Comparison of ENCODE assay signal across 20 cellular contexts in the genomic region with DNA sequence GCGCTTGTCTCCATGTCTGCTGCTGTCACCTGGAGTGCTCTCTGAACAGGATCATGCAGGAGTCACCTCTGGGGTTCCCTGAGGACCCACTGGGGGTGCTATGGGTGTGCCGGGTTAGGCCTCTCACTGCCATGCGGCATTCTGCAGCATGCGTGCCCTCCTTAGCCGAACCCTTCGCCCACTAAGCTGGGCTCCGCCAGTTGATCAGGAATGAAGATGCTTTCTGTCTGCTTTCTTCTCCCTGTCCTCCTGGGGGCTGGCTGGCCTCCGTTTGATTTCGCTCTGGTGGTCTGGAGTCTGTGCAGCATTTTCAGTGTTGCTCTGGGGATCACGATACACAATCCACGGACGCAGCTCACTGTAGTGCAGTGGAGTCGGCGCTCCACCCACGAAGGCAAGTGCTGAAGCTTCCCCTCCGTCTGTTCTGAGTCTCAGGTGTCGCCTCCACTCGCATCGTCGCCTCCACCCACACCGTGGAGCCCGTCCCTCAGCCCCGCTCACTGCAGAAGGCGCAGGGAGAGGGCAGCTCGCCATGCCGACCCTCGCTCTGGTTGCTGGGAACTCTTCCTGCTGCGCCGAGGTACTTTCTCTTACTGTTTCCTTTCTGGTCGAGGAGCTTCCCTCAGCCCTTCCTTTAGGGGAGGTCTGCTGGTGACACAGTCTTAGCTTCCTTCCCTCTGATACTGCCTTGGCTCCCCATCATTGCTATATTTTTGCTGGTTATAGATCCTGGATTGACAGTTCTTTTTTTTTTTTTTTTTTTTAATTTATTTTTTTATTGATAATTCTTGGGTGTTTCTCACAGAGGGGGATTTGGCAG. TPM values are rescaled to one million over a fixed set of nuclear protein-coding genes. Genes with fewer than 3 reads are reported as not detected.
DNase-seq lines count a peak whose midpoint lies in the region; ATAC-seq, FAIRE-seq and TF ChIP-seq lines count a peak whose summit lies in the region.
"Had no signal": no experiment of that assay in that cellular context is flagged by ENCODE, and none has a peak within 500 bp of the region (broad histone marks: within the 10 kb centered on the region; RNA-seq: fewer than 3 reads in every experiment).

No MANE protein-coding gene starts in this region.

- H3K79me2 ChIP-seq in K562 (ENCODE audit: control insufficient read depth, insufficient read depth, low read length) (no peaks in the 10 kb centered on the region; the same call in 2 of the 3 replicates), HepG2 (ENCODE audit: insufficient read depth, low read length) (no peaks in the 10 kb centered on the region), hepatocyte (no peaks in the 10 kb centered on the region)

- H3K4me3 ChIP-seq in HUES48 (ENCODE audit: low read depth, low read length): no peak overlapping the region
- H3K4me3 ChIP-seq in K562: no peak overlapping the region
- H3K4me3 ChIP-seq in HepG2 (replicated peaks in 1 of 3; ENCODE audit: insufficient read depth in 1 of 3, low read depth in 2 of 3, low read length in 3 of 3): no peak overlapping the region
- H3K4me3 ChIP-seq in hepatocyte: no peak overlapping the region
- H3K4me3 ChIP-seq: HAP-1 had no signal

- no peak for TF ChIP-seq EP300 in K562 (IDR thresholded peaks at IDR 0.05; ENCODE audit: low read length)
- no peak for TF ChIP-seq EP300 in HepG2 (IDR thresholded peaks at IDR 0.05; ENCODE audit: low read depth in 2 of 2, low read length in 2 of 2)
- no peak for TF ChIP-seq EP300 in HepG2 (CRISPR knock-in tag; IDR thresholded peaks at IDR 0.05; ENCODE audit: borderline replicate concordance)

- H2AFZ ChIP-seq in K562 (ENCODE audit: low read depth, low read length): no peak overlapping the region
- no peak overlapping the region for H2AFZ ChIP-seq in HepG2 (ENCODE audit: low read length)
- no peak overlapping the region for H2AFZ ChIP-seq in hepatocyte

- H3K27ac ChIP-seq in HUES48 (ENCODE audit: low read depth, low read length) (peak overlapping the region; percentile 3), K562 (ENCODE audit: extremely low read depth, low read depth, low read length) (no peak overlapping the region), HepG2 (ENCODE audit: extremely low read length, insufficient read depth, low read length) (peak overlapping the region; percentile 59), hepatocyte (no peak overlapping the region)
- H3K27ac ChIP-seq: KMS-11 had no signal

- WGBS in K562 (ENCODE audit: insufficient coverage, low coverage, missing lambda C conversion rate): 96% methylated on average over 27 of the region's 30 CpGs
- whole genome bisulfite sequencing in HepG2 (ENCODE audit: low lambda C conversion rate): 96% methylated on average over 29 of the region's 30 CpGs
- 95% methylated on average over 30 of the region's 30 CpGs for whole genome bisulfite sequencing in hepatocyte (ENCODE audit: low lambda C conversion rate, missing lambda C conversion rate)

- TF ChIP-seq RAD21 in K562 (CRISPR knock-in tag; conservative IDR thresholded peaks at IDR 0.05 in 1 of 2, IDR thresholded peaks at IDR 0.05 in 1 of 2): no peak
- TF ChIP-seq RAD21 in HepG2 (CRISPR knock-in tag; IDR thresholded peaks at IDR 0.05): no peak

- in situ Hi-C loops in K562 (cut with MboI) (no loop called here), HepG2 (cut with HindIII; ENCODE audit: extremely low pct_ligation_motif_present, low pct_unique_long_range_greater_than_20kb) (no loop called here)

- DNase-seq in K562 (ENCODE audit: extremely low read depth in 1 of 4, low spot score in 3 of 4) (no peak), HepG2 (ENCODE audit: low spot score) (no peak), superior temporal gyrus (ENCODE audit: extremely low spot score) (peak; percentile 8), CD1c-positive myeloid dendritic cell (ENCODE audit: extremely low spot score) (no peak), hepatocyte (ENCODE audit: low spot score) (no peak)
- DNase-seq in activated CD4-positive, alpha-beta T cell treated with anti-CD3 and anti-CD28 coated beads, Interleukin-2, amount 50 U/mL, for 4 hours: no peak
- DNase-seq: ACHN, C1 segment of cervical spinal cord, DMS79, NCI-H1417 treated with DMSO at 0.1 percent for 48 hours, NCI-H187 treated with DMSO at 0.1 percent for 48 hours, NCI-H226, NCI-H524, NCI-H82, PC-3, RPMI8226, SHP77 treated with DMSO at 0.1 percent for 48 hours had no signal

- H3K9me3 ChIP-seq in HUES48 (ENCODE audit: control insufficient read depth, insufficient read depth, low read length): no peaks in the 10 kb centered on the region
- no peaks in the 10 kb centered on the region for H3K9me3 ChIP-seq in K562 (replicated peaks; ENCODE audit: control insufficient read depth, insufficient read depth, low read depth, low read length)
- H3K9me3 ChIP-seq in HepG2 (ENCODE audit: low read length): no peaks in the 10 kb centered on the region
- no peaks in the 10 kb centered on the region for H3K9me3 ChIP-seq in hepatocyte (ENCODE audit: low read depth)
- H3K9me3 ChIP-seq: HAP-1 had no signal

- H3K4me2 ChIP-seq in K562 (ENCODE audit: insufficient read depth, low read length) (no peak overlapping the region), HepG2 (ENCODE audit: low read depth, low read length) (no peak overlapping the region), hepatocyte (no peak overlapping the region)
- H3K4me2 ChIP-seq: KMS-11 had no signal

- POLR2A ChIA-PET in K562 (lab: Yijun Ruan, JAX): interaction anchor here (0.7 kb wide), 1 partner anchor 415 kb away, joined by 3 read pairs; no protein-coding TSS in a partner anchor
- POLR2A ChIA-PET in HepG2 (lab: Yijun Ruan, JAX): no interaction called here

- intact Hi-C loops in K562 (cut with micrococcal nuclease): no loop called here
- intact Hi-C loops in HepG2 (cut with micrococcal nuclease; ENCODE audit: unreplicated experiment): no loop called here

- H3K4me1 ChIP-seq in HUES48 (ENCODE audit: control insufficient read depth, insufficient read depth, low read length) (no peaks in the 10 kb centered on the region), K562 (replicated peaks in 1 of 2; ENCODE audit: control insufficient read depth in 2 of 2, insufficient read depth in 2 of 2, low read length in 2 of 2) (no peaks in the 10 kb centered on the region; a peak in 3 of 5 replicates), HepG2 (ENCODE audit: insufficient read depth, low read length) (peaks cover 36% of the 10 kb centered on the region), hepatocyte (ENCODE audit: insufficient read depth) (no peaks in the 10 kb centered on the region)
- H3K4me1 ChIP-seq: HAP-1 had no signal

- H3K27me3 ChIP-seq in HUES48 (ENCODE audit: control insufficient read depth, insufficient read depth, low read length): no peaks in the 10 kb centered on the region
- no peaks in the 10 kb centered on the region for H3K27me3 ChIP-seq in K562 (ENCODE audit: control insufficient read depth in 2 of 2, insufficient read depth in 2 of 2, low read length in 2 of 2)
- H3K27me3 ChIP-seq in HepG2 (ENCODE audit: control insufficient read depth in 1 of 2, insufficient read depth in 2 of 2, low read length in 2 of 2): no peaks in the 10 kb centered on the region
- no peaks in the 10 kb centered on the region for H3K27me3 ChIP-seq in hepatocyte

- H3K9ac ChIP-seq in HUES48 (ENCODE audit: low read depth, low read length) (no peak overlapping the region), K562 (ENCODE audit: insufficient read depth in 1 of 2, low read depth in 2 of 2, low read length in 2 of 2) (peak overlapping the region in 1 of 2 experiments; percentile 6; a peak in 1 of 4 replicates), HepG2 (ENCODE audit: insufficient read depth, low read depth, low read length) (no peak overlapping the region)
- H3K9ac ChIP-seq: KMS-11 had no signal

- BruUV-seq in K562 (replicated peaks; lab: Mats Ljungman, UMichigan): no TSS peak
- BruUV-seq in HepG2 (replicated peaks; lab: Mats Ljungman, UMichigan): no TSS peak

- CTCF ChIA-PET in K562 (lab: Yijun Ruan, JAX; ENCODE audit: low intra/inter-chr PET ratio): interaction anchor here (1.6 kb wide), 1 partner anchor 72 kb away, joined by 8 read pairs; no protein-coding TSS in a partner anchor
- CTCF ChIA-PET in HepG2 (lab: Yijun Ruan, JAX; ENCODE audit: low intra/inter-chr PET ratio, low total read pairs): no interaction called here

- TF ChIP-seq CTCF in K562 (IDR thresholded peaks at IDR 0.05 in 2 of 3, conservative IDR thresholded peaks at IDR 0.05 in 1 of 3; ENCODE audit: insufficient read depth in 2 of 3, low read depth in 1 of 3, low read length in 3 of 3) (no peak), HepG2 (CRISPR knock-in tag; IDR thresholded peaks at IDR 0.05) (no peak), hepatocyte (IDR thresholded peaks at IDR 0.05; ENCODE audit: poor library complexity) (no peak)

- FAIRE-seq in K562 (lab: Jason Lieb, UNC) (no peak), HepG2 (lab: Jason Lieb, UNC) (no peak)

- no peaks in the 10 kb centered on the region for H3K9me1 ChIP-seq in K562 (ENCODE audit: control insufficient read depth, insufficient read depth, low read length)

- H3K36me3 ChIP-seq in HUES48 (ENCODE audit: control insufficient read depth, insufficient read depth, low read length) (peaks cover 58% of the 10 kb centered on the region), K562 (ENCODE audit: control insufficient read depth, insufficient read depth, low read length) (peaks cover 77% of the 10 kb centered on the region; the same call in 2 of the 3 replicates), HepG2 (replicated peaks in 1 of 2; ENCODE audit: control insufficient read depth in 1 of 2, insufficient read depth in 2 of 2, low read length in 2 of 2) (peaks cover 23 to 37% of the 10 kb centered on the region in 2 experiments; a peak in 4 of 5 replicates), hepatocyte (replicated peaks; ENCODE audit: insufficient read depth, low read depth) (no peaks in the 10 kb centered on the region)

- peaks cover 4% of the 10 kb centered on the region; the same call in 1 of the 2 replicates for H4K20me1 ChIP-seq in K562 (replicated peaks; ENCODE audit: control insufficient read depth, insufficient read depth, low read length)
- no peaks in the 10 kb centered on the region for H4K20me1 ChIP-seq in HepG2 (ENCODE audit: insufficient read depth, low read length)
- no peaks in the 10 kb centered on the region for H4K20me1 ChIP-seq in hepatocyte (ENCODE audit: insufficient read depth, poor library complexity, severe bottlenecking)

- TF ChIP-seq POLR2A in K562 (conservative IDR thresholded peaks at IDR 0.05) (no peak), HepG2 (IDR thresholded peaks at IDR 0.05; ENCODE audit: insufficient read depth in 1 of 2, low read depth in 2 of 2, low read length in 2 of 2) (no peak)

- no peaks in the 10 kb centered on the region for H3K9me2 ChIP-seq in hepatocyte (replicated peaks; ENCODE audit: insufficient read depth)

- ATAC-seq in K562 (no peak), HepG2 (peak; percentile 17)
- ATAC-seq: PC-3 had no signal

RNA-seq across cellular contexts. Expression of gene LETM1, which starts 29.2 kb away (rescaled TPM):
- 127 and 320 TPM in 2 replicates for total RNA-seq in K562 (2011; cell fraction: chromatin; rRNA removed; ENCODE audit: low replicate concordance)
- 226 and 230 TPM in 2 replicates for total RNA-seq in K562 (2011; cell fraction: nucleolus; rRNA removed)
- 127 and 144 TPM in 2 replicates for total RNA-seq in K562 (2011; cell fraction: nucleoplasm; rRNA removed)
- total RNA-seq in K562 (2014; rRNA removed): 99.1 and 118 TPM in 2 replicates
- 26.9 and 33.1 TPM in 2 replicates for total RNA-seq in K562 (2014; rRNA removed; fragmentation: Illumina TruSeq; extraction: Trizol)
- 48.3 and 49.6 TPM in 2 replicates for total RNA-seq in K562 (2015; rRNA removed; fragmentation: Illumina TruSeq; extraction: Trizol)
- 105 and 109 TPM in 2 replicates for total RNA-seq in K562 (2021)
- polyA plus RNA-seq in K562 (2011; rRNA removed): 28.3 and 38.6 TPM in 2 replicates
- polyA plus RNA-seq in K562 (2011; cell fraction: cytosol; rRNA removed): 25.3 and 48.8 TPM in 2 replicates
- 122 and 226 TPM in 2 replicates for polyA plus RNA-seq in K562 (2011; cell fraction: nucleus; rRNA removed)
- polyA plus RNA-seq in K562 (2012): 34.0 and 53.2 TPM in 2 replicates
- polyA plus RNA-seq in K562 (2014; fragmentation: Illumina TruSeq; extraction: Trizol): 35.0 and 44.2 TPM in 2 replicates
- polyA plus RNA-seq in K562 (2014; fragmentation: Nextera tagmentation; extraction: Ambion mirVana): 1 to 10 TPM; 3.9 to 5.6 TPM
- polyA plus RNA-seq in K562 (2014; rRNA removed): 67.7 and 72.0 TPM in 2 replicates
- polyA minus RNA-seq in K562 (2011; rRNA and poly(A)+ RNA removed): 43.8 and 47.1 TPM in 2 replicates
- 67.2 and 76.8 TPM in 2 replicates for polyA minus RNA-seq in K562 (2011; cell fraction: cytosol; rRNA and poly(A)+ RNA removed)
- 76.1 and 82.1 TPM in 2 replicates for polyA minus RNA-seq in K562 (2011; cell fraction: nucleus; rRNA and poly(A)+ RNA removed)
- 29.4 and 41.6 TPM in 2 replicates for total RNA-seq in HepG2 (2016; rRNA removed; fragmentation: Illumina TruSeq; extraction: Trizol)
- total RNA-seq in HepG2 (2016; cell fraction: cytosol; rRNA removed; fragmentation: Illumina TruSeq; extraction: Trizol; ENCODE audit: low read depth): 5.3 and 7.1 TPM in 2 replicates
- 25.4 and 43.2 TPM in 2 replicates for total RNA-seq in HepG2 (2016; cell fraction: insoluble cytoplasmic fraction; rRNA removed; fragmentation: Illumina TruSeq; extraction: Trizol)
- 10.6 and 10.8 TPM in 2 replicates for total RNA-seq in HepG2 (2016; cell fraction: membrane; rRNA removed; fragmentation: Illumina TruSeq; extraction: Trizol)
- total RNA-seq in HepG2 (2016; cell fraction: nucleus; rRNA removed; fragmentation: Illumina TruSeq; extraction: Trizol): 39.8 and 46.4 TPM in 2 replicates
- 9.7 and 14.7 TPM in 2 replicates for polyA plus RNA-seq in HepG2 (2011; rRNA removed)
- polyA plus RNA-seq in HepG2 (2011; cell fraction: cytosol; rRNA removed): 6.3 and 8.5 TPM in 2 replicates
- polyA plus RNA-seq in HepG2 (2011; cell fraction: nucleus; rRNA removed): 56.2 and 61.1 TPM in 2 replicates
- 12.6 and 16.7 TPM in 2 replicates for polyA plus RNA-seq in HepG2 (2012)
- polyA plus RNA-seq in HepG2 (2016; cell fraction: cytosol; fragmentation: Illumina TruSeq; extraction: Trizol; ENCODE audit: low read depth): 1.6 and 2.1 TPM in 2 replicates
- 14.8 and 19.6 TPM in 2 replicates for polyA plus RNA-seq in HepG2 (2016; cell fraction: insoluble cytoplasmic fraction; fragmentation: Illumina TruSeq; extraction: Trizol; ENCODE audit: low read depth)
- polyA plus RNA-seq in HepG2 (2016; cell fraction: membrane; fragmentation: Illumina TruSeq; extraction: Trizol; ENCODE audit: low read depth): 3.7 and 4.3 TPM in 2 replicates
- polyA plus RNA-seq in HepG2 (2016; cell fraction: nucleus; fragmentation: Illumina TruSeq; extraction: Trizol; ENCODE audit: insufficient read depth, low read depth): 74.4 and 84.9 TPM in 2 replicates
- 41.3 and 51.6 TPM in 2 replicates for polyA minus RNA-seq in HepG2 (2011; rRNA and poly(A)+ RNA removed; ENCODE audit: low replicate concordance)
- 26.3 and 30.1 TPM in 2 replicates for polyA minus RNA-seq in HepG2 (2011; cell fraction: cytosol; rRNA and poly(A)+ RNA removed)
- 21.1 and 31.3 TPM in 2 replicates for polyA minus RNA-seq in HepG2 (2011; cell fraction: nucleus; rRNA and poly(A)+ RNA removed)
- total RNA-seq in hepatocyte: 39.1 and 46.0 TPM in 2 replicates
- 24.4 and 29.4 TPM in 2 replicates for polyA plus RNA-seq in hepatocyte

RNA-seq across cellular contexts. Expression of gene FGFR3, which starts 33.6 kb away (rescaled TPM):
- total RNA-seq in K562 (2011; cell fraction: chromatin; rRNA removed; ENCODE audit: low replicate concordance): 54.4 and 166 TPM in 2 replicates
- 200 and 208 TPM in 2 replicates for total RNA-seq in K562 (2011; cell fraction: nucleolus; rRNA removed)
- total RNA-seq in K562 (2011; cell fraction: nucleoplasm; rRNA removed): 76.8 and 80.7 TPM in 2 replicates
- 39.9 and 43.8 TPM in 2 replicates for total RNA-seq in K562 (2014; rRNA removed)
- total RNA-seq in K562 (2014; rRNA removed; fragmentation: Illumina TruSeq; extraction: Trizol): 6.3 and 6.5 TPM in 2 replicates
- total RNA-seq in K562 (2015; rRNA removed; fragmentation: Illumina TruSeq; extraction: Trizol): 12.7 and 14.1 TPM in 2 replicates
- total RNA-seq in K562 (2021): 47.8 and 60.4 TPM in 2 replicates
- 20.4 and 21.7 TPM in 2 replicates for polyA plus RNA-seq in K562 (2011; rRNA removed)
- polyA plus RNA-seq in K562 (2011; cell fraction: cytosol; rRNA removed): 18.7 and 54.2 TPM in 2 replicates
- polyA plus RNA-seq in K562 (2011; cell fraction: nucleus; rRNA removed): 176 and 334 TPM in 2 replicates
- 15.0 and 22.4 TPM in 2 replicates for polyA plus RNA-seq in K562 (2012)
- 8.4 and 22.9 TPM in 2 replicates for polyA plus RNA-seq in K562 (2014; fragmentation: Illumina TruSeq; extraction: Trizol)
- 1 to 10 TPM; 1.2 to 1.7 TPM for polyA plus RNA-seq in K562 (2014; fragmentation: Nextera tagmentation; extraction: Ambion mirVana)
- 48.9 and 51.5 TPM in 2 replicates for polyA plus RNA-seq in K562 (2014; rRNA removed)
- polyA minus RNA-seq in K562 (2011; rRNA and poly(A)+ RNA removed): 3.9 and 9.3 TPM in 2 replicates
- polyA minus RNA-seq in K562 (2011; cell fraction: cytosol; rRNA and poly(A)+ RNA removed): 30.2 and 37.6 TPM in 2 replicates
- polyA minus RNA-seq in K562 (2011; cell fraction: nucleus; rRNA and poly(A)+ RNA removed): 59.1 and 74.0 TPM in 2 replicates
- 40.2 and 103 TPM in 2 replicates for total RNA-seq in HepG2 (2016; rRNA removed; fragmentation: Illumina TruSeq; extraction: Trizol)
- total RNA-seq in HepG2 (2016; cell fraction: cytosol; rRNA removed; fragmentation: Illumina TruSeq; extraction: Trizol; ENCODE audit: low read depth): 18.3 and 22.4 TPM in 2 replicates
- 38.7 and 106 TPM in 2 replicates for total RNA-seq in HepG2 (2016; cell fraction: insoluble cytoplasmic fraction; rRNA removed; fragmentation: Illumina TruSeq; extraction: Trizol)
- total RNA-seq in HepG2 (2016; cell fraction: membrane; rRNA removed; fragmentation: Illumina TruSeq; extraction: Trizol): 39.4 and 45.4 TPM in 2 replicates
- 114 and 144 TPM in 2 replicates for total RNA-seq in HepG2 (2016; cell fraction: nucleus; rRNA removed; fragmentation: Illumina TruSeq; extraction: Trizol)
- polyA plus RNA-seq in HepG2 (2011; rRNA removed): 109 and 159 TPM in 2 replicates
- 87.8 and 132 TPM in 2 replicates for polyA plus RNA-seq in HepG2 (2011; cell fraction: cytosol; rRNA removed)
- 914 and 1,354 TPM in 2 replicates for polyA plus RNA-seq in HepG2 (2011; cell fraction: nucleus; rRNA removed)
- polyA plus RNA-seq in HepG2 (2012): 127 and 140 TPM in 2 replicates
- polyA plus RNA-seq in HepG2 (2016; cell fraction: cytosol; fragmentation: Illumina TruSeq; extraction: Trizol; ENCODE audit: low read depth): 6.7 and 7.6 TPM in 2 replicates
- polyA plus RNA-seq in HepG2 (2016; cell fraction: insoluble cytoplasmic fraction; fragmentation: Illumina TruSeq; extraction: Trizol; ENCODE audit: low read depth): 36.5 and 42.1 TPM in 2 replicates
- polyA plus RNA-seq in HepG2 (2016; cell fraction: membrane; fragmentation: Illumina TruSeq; extraction: Trizol; ENCODE audit: low read depth): 24.3 and 24.6 TPM in 2 replicates
- polyA plus RNA-seq in HepG2 (2016; cell fraction: nucleus; fragmentation: Illumina TruSeq; extraction: Trizol; ENCODE audit: insufficient read depth, low read depth): 393 and 407 TPM in 2 replicates
- 7.3 and 222 TPM in 2 replicates for polyA minus RNA-seq in HepG2 (2011; rRNA and poly(A)+ RNA removed; ENCODE audit: low replicate concordance)
- 97.8 and 100 TPM in 2 replicates for polyA minus RNA-seq in HepG2 (2011; cell fraction: cytosol; rRNA and poly(A)+ RNA removed)
- polyA minus RNA-seq in HepG2 (2011; cell fraction: nucleus; rRNA and poly(A)+ RNA removed): 130 and 153 TPM in 2 replicates
- 70.0 and 82.0 TPM in 2 replicates for total RNA-seq in hepatocyte
- 99.8 and 132 TPM in 2 replicates for polyA plus RNA-seq in hepatocyte

RNA-seq across cellular contexts. Expression of gene NSD2, which starts 44.5 kb away (rescaled TPM):
- 289 and 389 TPM in 2 replicates for total RNA-seq in K562 (2011; cell fraction: chromatin; rRNA removed; ENCODE audit: low replicate concordance)
- 139 and 156 TPM in 2 replicates for total RNA-seq in K562 (2011; cell fraction: nucleolus; rRNA removed)
- total RNA-seq in K562 (2011; cell fraction: nucleoplasm; rRNA removed): 199 and 236 TPM in 2 replicates
- total RNA-seq in K562 (2014; rRNA removed) (51.8 and 60.7 TPM in 2 replicates), K562 (2014; rRNA removed; fragmentation: Illumina TruSeq; extraction: Trizol) (76.3 and 81.4 TPM in 2 replicates), K562 (2015; rRNA removed; fragmentation: Illumina TruSeq; extraction: Trizol) (55.7 and 58.8 TPM in 2 replicates), K562 (2021) (112 and 126 TPM in 2 replicates), HepG2 (2016; rRNA removed; fragmentation: Illumina TruSeq; extraction: Trizol) (62.0 and 65.9 TPM in 2 replicates), hepatocyte (26.9 and 30.8 TPM in 2 replicates)
- polyA plus RNA-seq in K562 (2011; rRNA removed) (48.5 and 59.2 TPM in 2 replicates), K562 (2014; fragmentation: Illumina TruSeq; extraction: Trizol) (62.7 and 74.1 TPM in 2 replicates), K562 (2014; fragmentation: Nextera tagmentation; extraction: Ambion mirVana) (1 to 10 TPM; 6.4 to 9.7 TPM), K562 (2014; rRNA removed) (53.5 and 58.5 TPM in 2 replicates), HepG2 (2011; rRNA removed) (19.4 and 22.0 TPM in 2 replicates), hepatocyte (22.0 and 25.7 TPM in 2 replicates)
- polyA plus RNA-seq in K562 (2011; cell fraction: cytosol; rRNA removed): 29.9 and 35.2 TPM in 2 replicates
- polyA plus RNA-seq in K562 (2011; cell fraction: nucleus; rRNA removed): 134 and 155 TPM in 2 replicates
- polyA plus RNA-seq in K562 (2012): 52.3 and 53.7 TPM in 2 replicates
- 106 and 124 TPM in 2 replicates for polyA minus RNA-seq in K562 (2011; rRNA and poly(A)+ RNA removed)
- 58.0 and 70.8 TPM in 2 replicates for polyA minus RNA-seq in K562 (2011; cell fraction: cytosol; rRNA and poly(A)+ RNA removed)
- 57.1 and 96.7 TPM in 2 replicates for polyA minus RNA-seq in K562 (2011; cell fraction: nucleus; rRNA and poly(A)+ RNA removed)
- total RNA-seq in HepG2 (2016; cell fraction: cytosol; rRNA removed; fragmentation: Illumina TruSeq; extraction: Trizol; ENCODE audit: low read depth): 184 and 195 TPM in 2 replicates
- total RNA-seq in HepG2 (2016; cell fraction: insoluble cytoplasmic fraction; rRNA removed; fragmentation: Illumina TruSeq; extraction: Trizol): 53.2 and 63.6 TPM in 2 replicates
- total RNA-seq in HepG2 (2016; cell fraction: membrane; rRNA removed; fragmentation: Illumina TruSeq; extraction: Trizol): 147 and 176 TPM in 2 replicates
- total RNA-seq in HepG2 (2016; cell fraction: nucleus; rRNA removed; fragmentation: Illumina TruSeq; extraction: Trizol): 58.7 and 66.8 TPM in 2 replicates
- 11.1 and 12.8 TPM in 2 replicates for polyA plus RNA-seq in HepG2 (2011; cell fraction: cytosol; rRNA removed)
- 56.9 and 75.7 TPM in 2 replicates for polyA plus RNA-seq in HepG2 (2011; cell fraction: nucleus; rRNA removed)
- 26.3 and 32.9 TPM in 2 replicates for polyA plus RNA-seq in HepG2 (2012)
- polyA plus RNA-seq in HepG2 (2016; cell fraction: cytosol; fragmentation: Illumina TruSeq; extraction: Trizol; ENCODE audit: low read depth): 11.4 and 12.5 TPM in 2 replicates
- 37.5 and 47.3 TPM in 2 replicates for polyA plus RNA-seq in HepG2 (2016; cell fraction: insoluble cytoplasmic fraction; fragmentation: Illumina TruSeq; extraction: Trizol; ENCODE audit: low read depth)
- polyA plus RNA-seq in HepG2 (2016; cell fraction: membrane; fragmentation: Illumina TruSeq; extraction: Trizol; ENCODE audit: low read depth): 30.1 and 30.2 TPM in 2 replicates
- 107 and 112 TPM in 2 replicates for polyA plus RNA-seq in HepG2 (2016; cell fraction: nucleus; fragmentation: Illumina TruSeq; extraction: Trizol; ENCODE audit: insufficient read depth, low read depth)
- polyA minus RNA-seq in HepG2 (2011; rRNA and poly(A)+ RNA removed; ENCODE audit: low replicate concordance): 72.2 and 123 TPM in 2 replicates
- polyA minus RNA-seq in HepG2 (2011; cell fraction: cytosol; rRNA and poly(A)+ RNA removed): 27.9 and 31.4 TPM in 2 replicates
- 66.3 and 67.3 TPM in 2 replicates for polyA minus RNA-seq in HepG2 (2011; cell fraction: nucleus; rRNA and poly(A)+ RNA removed)

Comparison
In these comparisons a context has a peak if more than half of its experiments do, and no peak if none do; other contexts are left out.
1. H3K27ac ChIP-seq: peak in HUES48 (single experiment) and HepG2 (single experiment); none in K562 (single experiment) and hepatocyte (single experiment).